2 cellular contexts compared by ENCODE assay signal in the genomic region with DNA sequence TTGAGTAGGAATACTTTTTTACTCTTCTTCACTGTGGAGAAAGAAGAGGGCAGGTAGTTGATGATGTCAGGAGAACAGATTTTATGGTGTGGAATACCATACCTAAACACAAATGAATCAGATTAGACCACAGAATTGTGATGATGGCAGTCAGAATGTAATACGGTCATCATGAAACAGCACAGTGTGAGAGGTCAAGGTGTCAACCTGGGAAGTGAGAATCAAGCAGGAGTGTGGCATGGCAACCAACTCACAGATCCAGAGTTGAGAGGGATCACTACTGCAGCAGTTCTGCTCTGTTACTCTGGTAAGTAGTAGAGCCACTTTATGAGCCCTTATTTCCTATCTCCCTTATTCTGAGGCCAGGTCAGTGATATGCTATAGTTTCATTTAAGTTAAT.
TF ChIP-seq lines count a peak whose summit lies in the region.

No MANE protein-coding gene starts in this region.

TF ChIP-seq in HepG2, 621 proteins besides CTCF, POLR2A, EP300 and RAD21:
- TF ChIP-seq ZNF607 (CRISPR knock-in tag; IDR thresholded peaks at IDR 0.05; ENCODE audit: borderline replicate concordance) (no peak), PRPF4 (IDR thresholded peaks at IDR 0.05; ENCODE audit: low read depth, low read length, poor library complexity, severe bottlenecking) (no peak), TMF1 (CRISPR knock-in tag; IDR thresholded peaks at IDR 0.05; ENCODE audit: low read depth) (no peak), ZBTB3 (CRISPR knock-in tag; IDR thresholded peaks at IDR 0.05; ENCODE audit: borderline replicate concordance, low read depth) (no peak), ZNF33B (CRISPR knock-in tag; IDR thresholded peaks at IDR 0.05) (no peak)

TF ChIP-seq in GM12878, 131 proteins besides CTCF, POLR2A, EP300 and RAD21:
- no peak for TF ChIP-seq IKZF2 (IDR thresholded peaks at IDR 0.05)
- no peak for TF ChIP-seq SPI1 (IDR thresholded peaks at IDR 0.05; ENCODE audit: borderline replicate concordance, insufficient read depth, low read depth, low read length)
- TF ChIP-seq POLR2AphosphoS5 (IDR thresholded peaks at IDR 0.05; ENCODE audit: low read length) = no peak
- no peak for TF ChIP-seq DPF2 (IDR thresholded peaks at IDR 0.05)
- TF ChIP-seq MTA3 (IDR thresholded peaks at IDR 0.05; ENCODE audit: borderline replicate concordance, low read length) = no peak
- no peak for TF ChIP-seq FOS (IDR thresholded peaks at IDR 0.05; ENCODE audit: borderline replicate concordance, extremely low read depth, insufficient read length)
- no peak for TF ChIP-seq NR2F1 (conservative IDR thresholded peaks at IDR 0.05)
- no peak for TF ChIP-seq MTA2 (IDR thresholded peaks at IDR 0.05; ENCODE audit: low read depth)
- TF ChIP-seq, protein P1, sequence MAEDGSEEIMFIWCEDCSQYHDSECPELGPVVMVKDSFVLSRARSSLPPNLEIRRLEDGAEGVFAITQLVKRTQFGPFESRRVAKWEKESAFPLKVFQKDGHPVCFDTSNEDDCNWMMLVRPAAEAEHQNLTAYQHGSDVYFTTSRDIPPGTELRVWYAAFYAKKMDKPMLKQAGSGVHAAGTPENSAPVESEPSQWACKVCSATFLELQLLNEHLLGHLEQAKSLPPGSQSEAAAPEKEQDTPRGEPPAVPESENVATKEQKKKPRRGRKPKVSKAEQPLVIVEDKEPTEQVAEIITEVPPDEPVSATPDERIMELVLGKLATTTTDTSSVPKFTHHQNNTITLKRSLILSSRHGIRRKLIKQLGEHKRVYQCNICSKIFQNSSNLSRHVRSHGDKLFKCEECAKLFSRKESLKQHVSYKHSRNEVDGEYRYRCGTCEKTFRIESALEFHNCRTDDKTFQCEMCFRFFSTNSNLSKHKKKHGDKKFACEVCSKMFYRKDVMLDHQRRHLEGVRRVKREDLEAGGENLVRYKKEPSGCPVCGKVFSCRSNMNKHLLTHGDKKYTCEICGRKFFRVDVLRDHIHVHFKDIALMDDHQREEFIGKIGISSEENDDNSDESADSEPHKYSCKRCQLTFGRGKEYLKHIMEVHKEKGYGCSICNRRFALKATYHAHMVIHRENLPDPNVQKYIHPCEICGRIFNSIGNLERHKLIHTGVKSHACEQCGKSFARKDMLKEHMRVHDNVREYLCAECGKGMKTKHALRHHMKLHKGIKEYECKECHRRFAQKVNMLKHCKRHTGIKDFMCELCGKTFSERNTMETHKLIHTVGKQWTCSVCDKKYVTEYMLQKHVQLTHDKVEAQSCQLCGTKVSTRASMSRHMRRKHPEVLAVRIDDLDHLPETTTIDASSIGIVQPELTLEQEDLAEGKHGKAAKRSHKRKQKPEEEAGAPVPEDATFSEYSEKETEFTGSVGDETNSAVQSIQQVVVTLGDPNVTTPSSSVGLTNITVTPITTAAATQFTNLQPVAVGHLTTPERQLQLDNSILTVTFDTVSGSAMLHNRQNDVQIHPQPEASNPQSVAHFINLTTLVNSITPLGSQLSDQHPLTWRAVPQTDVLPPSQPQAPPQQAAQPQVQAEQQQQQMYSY (CRISPR knock-in tag; IDR thresholded peaks at IDR 0.05) = no peak
- TF ChIP-seq IKZF1 (conservative IDR thresholded peaks at IDR 0.05) = no peak
- no peak for TF ChIP-seq TCF7 (IDR thresholded peaks at IDR 0.05; ENCODE audit: borderline replicate concordance)
- TF ChIP-seq, protein P2, sequence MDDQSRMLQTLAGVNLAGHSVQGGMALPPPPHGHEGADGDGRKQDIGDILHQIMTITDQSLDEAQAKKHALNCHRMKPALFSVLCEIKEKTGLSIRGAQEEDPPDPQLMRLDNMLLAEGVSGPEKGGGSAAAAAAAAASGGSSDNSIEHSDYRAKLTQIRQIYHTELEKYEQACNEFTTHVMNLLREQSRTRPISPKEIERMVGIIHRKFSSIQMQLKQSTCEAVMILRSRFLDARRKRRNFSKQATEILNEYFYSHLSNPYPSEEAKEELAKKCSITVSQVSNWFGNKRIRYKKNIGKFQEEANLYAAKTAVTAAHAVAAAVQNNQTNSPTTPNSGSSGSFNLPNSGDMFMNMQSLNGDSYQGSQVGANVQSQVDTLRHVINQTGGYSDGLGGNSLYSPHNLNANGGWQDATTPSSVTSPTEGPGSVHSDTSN (IDR thresholded peaks at IDR 0.05; ENCODE audit: insufficient replicate concordance, low read depth, low read length) = no peak
- TF ChIP-seq KDM1A (IDR thresholded peaks at IDR 0.05; ENCODE audit: borderline replicate concordance) = no peak
- TF ChIP-seq TBL1XR1 (IDR thresholded peaks at IDR 0.05; ENCODE audit: low read depth, low read length) = no peak
- TF ChIP-seq, protein P3, sequence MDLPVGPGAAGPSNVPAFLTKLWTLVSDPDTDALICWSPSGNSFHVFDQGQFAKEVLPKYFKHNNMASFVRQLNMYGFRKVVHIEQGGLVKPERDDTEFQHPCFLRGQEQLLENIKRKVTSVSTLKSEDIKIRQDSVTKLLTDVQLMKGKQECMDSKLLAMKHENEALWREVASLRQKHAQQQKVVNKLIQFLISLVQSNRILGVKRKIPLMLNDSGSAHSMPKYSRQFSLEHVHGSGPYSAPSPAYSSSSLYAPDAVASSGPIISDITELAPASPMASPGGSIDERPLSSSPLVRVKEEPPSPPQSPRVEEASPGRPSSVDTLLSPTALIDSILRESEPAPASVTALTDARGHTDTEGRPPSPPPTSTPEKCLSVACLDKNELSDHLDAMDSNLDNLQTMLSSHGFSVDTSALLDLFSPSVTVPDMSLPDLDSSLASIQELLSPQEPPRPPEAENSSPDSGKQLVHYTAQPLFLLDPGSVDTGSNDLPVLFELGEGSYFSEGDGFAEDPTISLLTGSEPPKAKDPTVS (IDR thresholded peaks at IDR 0.05; ENCODE audit: low read depth, low read length) = no peak
